In the genomic region with DNA sequence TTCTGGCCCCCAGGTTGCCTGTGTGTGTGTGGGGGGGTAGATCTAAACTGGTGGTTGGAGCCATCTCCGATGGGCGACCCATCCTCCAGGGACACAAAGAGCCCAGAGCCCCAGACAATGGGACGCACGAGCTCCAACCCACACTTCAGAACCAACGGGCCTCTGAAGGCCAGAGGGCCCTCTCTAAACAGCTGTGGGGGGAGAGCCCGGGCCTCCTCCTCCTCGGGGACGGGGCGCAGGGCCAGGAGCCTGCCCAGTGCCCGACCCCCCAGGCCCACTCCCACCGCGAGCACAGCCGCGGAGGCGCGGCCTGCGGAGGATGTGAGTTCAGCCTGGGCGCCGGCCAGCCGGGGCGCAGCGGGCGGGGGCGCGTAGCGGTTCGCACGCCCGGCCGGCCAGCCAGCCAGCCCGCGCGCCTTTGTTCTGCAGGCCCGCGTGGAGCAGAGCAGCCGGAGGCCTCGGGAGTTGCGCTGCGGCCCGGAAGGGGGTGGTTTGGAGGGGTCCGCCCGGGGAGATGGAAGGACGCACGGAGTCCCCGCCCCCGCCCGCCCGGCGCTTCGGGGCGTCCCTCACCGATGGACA, we compare ENCODE assay signal across 8 cellular contexts. TPM values are rescaled to one million over a fixed set of nuclear protein-coding genes. Genes with fewer than 3 reads are reported as not detected.
DNase-seq lines count a peak whose midpoint lies in the region; ATAC-seq, FAIRE-seq and TF ChIP-seq lines count a peak whose summit lies in the region.

No MANE protein-coding gene starts in this region.

- peak overlapping the region; percentile 73 to 80 (median 78) for H3K4me3 ChIP-seq in sigmoid colon

- H3K27me3 ChIP-seq in foreskin keratinocyte (no peaks in the 10 kb centered on the region), sigmoid colon (peaks cover 0 to 5% (median 0%) of the 10 kb centered on the region in 3 donors)

- no peak for ATAC-seq in foreskin keratinocyte

- TF ChIP-seq CTCF in VCaP (conservative IDR thresholded peaks at IDR 0.05) (no peak), foreskin keratinocyte (conservative IDR thresholded peaks at IDR 0.05) (no peak), sigmoid colon (IDR thresholded peaks at IDR 0.05) (no peak), GM10266 (IDR thresholded peaks at IDR 0.05; ENCODE audit: control insufficient read depth, insufficient read depth, low read depth, missing control alignments) (no peak), D721Med (IDR thresholded peaks at IDR 0.05; ENCODE audit: insufficient read depth, missing control alignments) (no peak)

- H3K36me3 ChIP-seq in sigmoid colon, result peaks cover 33 to 52% (median 41%) of the 10 kb centered on the region in 4 donors

- no peak for TF ChIP-seq POLR2A in sigmoid colon (IDR thresholded peaks at IDR 0.05)

- no peaks in the 10 kb centered on the region for H3K9me3 ChIP-seq in sigmoid colon

- no peaks in the 10 kb centered on the region for H3K4me1 ChIP-seq in foreskin keratinocyte
- peaks cover 0 to 39% (median 33%) of the 10 kb centered on the region in 4 donors for H3K4me1 ChIP-seq in sigmoid colon

- no peak for TF ChIP-seq EP300 in sigmoid colon (IDR thresholded peaks at IDR 0.05)

- no peak for FAIRE-seq in D721Med (lab: Jason Lieb, UNC)

- intact Hi-C loops in sigmoid colon (cut with DNase I), result no loop called here

- WGBS in sigmoid colon, 2 donors, result 0 to 3% methylated on average over 52 of the region's 52 CpGs

- H3K27ac ChIP-seq in VCaP (peak overlapping the region; percentile 40; the same call in 1 of the 2 replicates), foreskin keratinocyte (peak overlapping the region; percentile 34), sigmoid colon (peak overlapping the region; percentile 98 to 99 (median 98))

- DNase-seq in NCI-H2227 (lab: John Stamatoyannopoulos, UW; ENCODE audit: unreplicated experiment) (peak; percentile 56), NCI-H2227 treated with DMSO at 0.1 percent for 48 hours (lab: John Stamatoyannopoulos, UW) (no peak), foreskin keratinocyte (no peak), sigmoid colon (no peak), CD1c-positive myeloid dendritic cell (ENCODE audit: extremely low spot score) (no peak), GM10266 (ENCODE audit: extremely low spot score) (no peak), D721Med (ENCODE audit: insufficient read length, low spot score) (no peak)

RNA-seq across cellular contexts. Expression of a gene that starts 4.0 kb away (rescaled TPM):
- total RNA-seq in foreskin keratinocyte (1,667 and 1,680 TPM in 2 replicates), sigmoid colon (1,000 to 10,000 TPM; 2,494 to 9,435 (median 5,341) TPM)
- polyA plus RNA-seq in foreskin keratinocyte (1,552 and 1,648 TPM in 2 replicates), sigmoid colon (100 to 1,000 TPM in 1 of 3 donors, 10 to 100 TPM in 2; 27.0 to 442 (median 42.0) TPM)

RNA-seq across cellular contexts. Expression of a gene that starts 8.7 kb away (rescaled TPM):
- 45.8 and 48.5 TPM in 2 replicates for total RNA-seq in foreskin keratinocyte
- 121 and 128 TPM in 2 replicates for polyA plus RNA-seq in foreskin keratinocyte
- 10 to 100 TPM; 44.3 to 66.8 (median 48.6) TPM for total RNA-seq in sigmoid colon
- polyA plus RNA-seq in sigmoid colon, result 10 to 100 TPM; 40.7 to 87.9 (median 42.6) TPM

RNA-seq across cellular contexts. Expression of a gene that starts 27.8 kb away (rescaled TPM):
- total RNA-seq in foreskin keratinocyte (2,470 and 2,821 TPM in 2 replicates), sigmoid colon (1,000 to 10,000 TPM; 3,138 to 8,651 (median 6,770) TPM)
- polyA plus RNA-seq in foreskin keratinocyte (4,650 and 4,901 TPM in 2 replicates), sigmoid colon (1,000 to 10,000 TPM; 4,760 to 8,094 (median 5,003) TPM)

RNA-seq across cellular contexts. Expression of a gene that starts 38.7 kb away (rescaled TPM):
- 22.3 and 26.9 TPM in 2 replicates for total RNA-seq in foreskin keratinocyte
- polyA plus RNA-seq in foreskin keratinocyte, result 19.0 and 21.7 TPM in 2 replicates
- 10 to 100 TPM; 10.9 to 21.8 (median 16.6) TPM for total RNA-seq in sigmoid colon
- 10 to 100 TPM; 15.5 to 25.7 (median 17.4) TPM for polyA plus RNA-seq in sigmoid colon

RNA-seq across cellular contexts. Expression of a gene that starts 40.9 kb away (rescaled TPM):
- total RNA-seq in foreskin keratinocyte (26.5 and 31.9 TPM in 2 replicates), sigmoid colon (10 to 100 TPM; 35.7 to 58.2 (median 36.6) TPM)
- polyA plus RNA-seq in foreskin keratinocyte (36.2 and 36.4 TPM in 2 replicates), sigmoid colon (10 to 100 TPM in 1 of 3 donors, 1 to 10 TPM in 2; 8.4 to 48.0 (median 9.2) TPM)

Comparison
In these comparisons a context has a peak if more than half of its experiments do, and no peak if none do; other contexts are left out.
1. H3K27ac ChIP-seq: peak in every context shown above with its lines; median percentile 98 in sigmoid colon; 40 in VCaP; 34 in foreskin keratinocyte.